Comparison of ENCODE assay signal across 8 cellular contexts in genomic region chrX:73562986-73563739, GRCh38. TPM values are rescaled to one million over a fixed set of nuclear protein-coding genes. Genes with fewer than 3 reads are reported as not detected.
DNase-seq lines count a peak whose midpoint lies in the region; ATAC-seq, FAIRE-seq and TF ChIP-seq lines count a peak whose summit lies in the region.

Gene CHIC1 (plus strand): TSS chrX:73563197. CDS start chrX:73563285, 88 bp downstream.

- H3K36me3 Mint-ChIP-seq in dendritic cell treated with granulocyte-macrophage colony-stimulating factor and Interleukin-4, amounts not matched to agents 40 ng/mL and 50 ng/mL, for 4 days (ENCODE audit: low read depth), result peaks cover 8% of the 10 kb centered on the region

- H3K4me3 ChIP-seq in liver (ENCODE audit: low read depth in 1 of 3, low read length in 3 of 3) (peak within 1 kb of the TSS; percentile 62 to 86 (median 69)), HepG2 (replicated peaks in 1 of 3; ENCODE audit: insufficient read depth in 1 of 3, low read depth in 2 of 3, low read length in 3 of 3) (no peak within 1 kb of the TSS), right lobe of liver (peak within 1 kb of the TSS; percentile 35 to 57 (median 38))

- H2AFZ ChIP-seq in HepG2 (ENCODE audit: low read length), result no peak within 1 kb of the TSS

- H3K4me1 Mint-ChIP-seq in dendritic cell treated with granulocyte-macrophage colony-stimulating factor and Interleukin-4, amounts not matched to agents 40 ng/mL and 50 ng/mL, for 4 days (ENCODE audit: low read depth), result peaks cover 10% of the 10 kb centered on the region

- POLR2A ChIA-PET in HepG2 (lab: Yijun Ruan, JAX), result no interaction called here

- H3K27ac ChIP-seq in liver (ENCODE audit: low read depth in 1 of 2, low read length in 2 of 2) (peak within 1 kb of the TSS; percentile 42 to 65), HepG2 (ENCODE audit: extremely low read length, insufficient read depth, low read length) (no peak within 1 kb of the TSS), right lobe of liver (peak within 1 kb of the TSS in 1 of 3 donors; percentile 2)

- TF ChIP-seq EP300 in HepG2 (IDR thresholded peaks at IDR 0.05; ENCODE audit: low read depth in 2 of 2, low read length in 2 of 2), result no peak
- no peak for TF ChIP-seq EP300 in HepG2 (CRISPR knock-in tag; IDR thresholded peaks at IDR 0.05; ENCODE audit: borderline replicate concordance)

- in situ Hi-C loops in HepG2 (cut with HindIII; ENCODE audit: extremely low pct_ligation_motif_present, low pct_unique_long_range_greater_than_20kb), result no loop called here

- H3K27me3 ChIP-seq in liver (ENCODE audit: control insufficient read depth in 4 of 4, insufficient read depth in 4 of 4, low read length in 3 of 4) (peaks cover 0 to 4% (median 0%) of the 10 kb centered on the region in 4 donors), HepG2 (ENCODE audit: control insufficient read depth in 1 of 2, insufficient read depth in 2 of 2, low read length in 2 of 2) (no peaks in the 10 kb centered on the region), right lobe of liver (no peaks in the 10 kb centered on the region)

- CTCF ChIA-PET in HepG2 (lab: Yijun Ruan, JAX; ENCODE audit: low intra/inter-chr PET ratio, low total read pairs), result no interaction called here

- TF ChIP-seq CTCF in liver (IDR thresholded peaks at IDR 0.05; ENCODE audit: low read depth, low read length, missing input control) (no peak), HepG2 (CRISPR knock-in tag; IDR thresholded peaks at IDR 0.05) (no peak), right lobe of liver (IDR thresholded peaks at IDR 0.05) (no peak)

- TF ChIP-seq POLR2A in HepG2 (IDR thresholded peaks at IDR 0.05; ENCODE audit: insufficient read depth in 1 of 2, low read depth in 2 of 2, low read length in 2 of 2) (no peak), right lobe of liver (IDR thresholded peaks at IDR 0.05) (no peak)

- no peaks in the 10 kb centered on the region for H3K9me3 Mint-ChIP-seq in dendritic cell treated with granulocyte-macrophage colony-stimulating factor and Interleukin-4, amounts not matched to agents 40 ng/mL and 50 ng/mL, for 4 days

- H3K9ac ChIP-seq in liver (ENCODE audit: low read depth in 1 of 2, low read length in 2 of 2) (peak within 1 kb of the TSS in 1 of 2 donors; percentile 14), HepG2 (ENCODE audit: insufficient read depth, low read depth, low read length) (no peak within 1 kb of the TSS)

- H3K27ac Mint-ChIP-seq in dendritic cell treated with granulocyte-macrophage colony-stimulating factor and Interleukin-4, amounts not matched to agents 40 ng/mL and 50 ng/mL, for 4 days, result peak within 1 kb of the TSS; percentile 78

- TF ChIP-seq RAD21 in liver (IDR thresholded peaks at IDR 0.05) (no peak), HepG2 (CRISPR knock-in tag; IDR thresholded peaks at IDR 0.05) (no peak)

- H3K4me3 Mint-ChIP-seq in dendritic cell treated with granulocyte-macrophage colony-stimulating factor and Interleukin-4, amounts not matched to agents 40 ng/mL and 50 ng/mL, for 4 days, result peak within 1 kb of the TSS; percentile 87

- no peak within 1 kb of the TSS for H3K4me2 ChIP-seq in HepG2 (ENCODE audit: low read depth, low read length)

- H3K27me3 Mint-ChIP-seq in dendritic cell treated with granulocyte-macrophage colony-stimulating factor and Interleukin-4, amounts not matched to agents 40 ng/mL and 50 ng/mL, for 4 days, result peaks cover 2% of the 10 kb centered on the region

- no peak for FAIRE-seq in HepG2 (lab: Jason Lieb, UNC)

- H3K36me3 ChIP-seq in liver (ENCODE audit: control insufficient read depth in 4 of 4, insufficient read depth in 3 of 4, low read depth in 1 of 4, low read length in 3 of 4), result no peaks in the 10 kb centered on the region
- no peaks in the 10 kb centered on the region for H3K36me3 ChIP-seq in HepG2 (replicated peaks in 1 of 2; ENCODE audit: control insufficient read depth in 1 of 2, insufficient read depth in 2 of 2, low read length in 2 of 2)
- no peaks in the 10 kb centered on the region for H3K36me3 ChIP-seq in right lobe of liver

- DNase-seq in HepG2 (ENCODE audit: low spot score) (no peak), NCI-H226 (peak; percentile 59), right lobe of liver (peak; percentile 38 to 70 (median 46))
- DNase-seq in activated CD4-positive, alpha-beta T cell treated with anti-CD3 and anti-CD28 coated beads, Interleukin-2, amount 50 U/mL, for 24 hours (ENCODE audit: low read depth in 1 of 2, low spot score in 1 of 2), result peak; percentile 35 to 45
- DNase-seq in stimulated activated CD4-positive, alpha-beta T cell treated with anti-CD3 and anti-CD28 coated beads, Interleukin-4, amount 100 ng/mL, for 1 hour, result peak; percentile 66

- under 1% methylated on average over 51 of the region's 51 CpGs for WGBS in liver
- WGBS in HepG2 (ENCODE audit: low lambda C conversion rate), result 40% methylated on average over 33 of the region's 51 CpGs
- WGBS in right lobe of liver (ENCODE audit: insufficient coverage, low coverage, low lambda C conversion rate, missing lambda C conversion rate), result 13% methylated on average over 42 of the region's 51 CpGs

- ATAC-seq in HepG2, result no peak
- peak; percentile 62 for ATAC-seq in HG03066 (IDR thresholded peaks at IDR 0.05; ENCODE audit: low read depth, unreplicated experiment)
- peak; percentile 63 to 80 (median 72) for ATAC-seq in right lobe of liver

- no TSS peak for BruUV-seq in HepG2 (replicated peaks; lab: Mats Ljungman, UMichigan)

- no peaks in the 10 kb centered on the region for H4K20me1 ChIP-seq in HepG2 (ENCODE audit: insufficient read depth, low read length)

- intact Hi-C loops in HepG2 (cut with micrococcal nuclease; ENCODE audit: unreplicated experiment) (no loop called here), right lobe of liver (cut with DNase I) (no loop called here)
- intact Hi-C loops in dendritic cell treated with granulocyte-macrophage colony-stimulating factor and Interleukin-4, amounts not matched to agents 40 ng/mL and 50 ng/mL, for 4 days (cut with micrococcal nuclease), result no loop called here

- H3K79me2 ChIP-seq in HepG2 (ENCODE audit: insufficient read depth, low read length), result no peaks in the 10 kb centered on the region

- H3K4me1 ChIP-seq in liver (ENCODE audit: control insufficient read depth in 4 of 4, insufficient read depth in 4 of 4, low read length in 3 of 4), result peaks cover 0 to 4% (median 0%) of the 10 kb centered on the region in 4 donors
- H3K4me1 ChIP-seq in HepG2 (ENCODE audit: insufficient read depth, low read length), result no peaks in the 10 kb centered on the region
- no peaks in the 10 kb centered on the region for H3K4me1 ChIP-seq in right lobe of liver

- H3K9me3 ChIP-seq in liver (ENCODE audit: control insufficient read depth in 4 of 4, low read length in 3 of 4), result no peaks in the 10 kb centered on the region
- no peaks in the 10 kb centered on the region for H3K9me3 ChIP-seq in HepG2 (ENCODE audit: low read length)
- no peaks in the 10 kb centered on the region for H3K9me3 ChIP-seq in right lobe of liver

TF ChIP-seq in liver, 16 proteins besides CTCF, POLR2A, EP300 and RAD21 (continues in another document):
- TF ChIP-seq, protein P1, sequence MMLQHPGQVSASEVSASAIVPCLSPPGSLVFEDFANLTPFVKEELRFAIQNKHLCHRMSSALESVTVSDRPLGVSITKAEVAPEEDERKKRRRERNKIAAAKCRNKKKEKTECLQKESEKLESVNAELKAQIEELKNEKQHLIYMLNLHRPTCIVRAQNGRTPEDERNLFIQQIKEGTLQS (IDR thresholded peaks at IDR 0.05), result no peak
- peak; percentile 89 for TF ChIP-seq YY1 (IDR thresholded peaks at IDR 0.05)

TF ChIP-seq in HepG2, 621 proteins besides CTCF, POLR2A, EP300 and RAD21 (continues in another document):
- TF ChIP-seq ZBTB44 (CRISPR knock-in tag; IDR thresholded peaks at IDR 0.05) (no peak), AKAP8 (CRISPR knock-in tag; IDR thresholded peaks at IDR 0.05) (no peak), TAF15 (IDR thresholded peaks at IDR 0.05; ENCODE audit: low read depth, low read length, poor library complexity, severe bottlenecking) (no peak)

RNA-seq across cellular contexts. Expression of gene CHIC1, which starts in this region (rescaled TPM):
- total RNA-seq in liver (1 to 10 TPM; 2.3 to 3.4 TPM), HepG2 (2016; rRNA removed; fragmentation: Illumina TruSeq; extraction: Trizol) (0.04 TPM in 1 of 2 replicates, not detected in the other), right lobe of liver (1 to 10 TPM in 2 of 6 experiments, under 1 TPM in 4; 0.68 to 4.3 (median 0.93) TPM)
- polyA plus RNA-seq in liver (1 to 10 TPM; 1.1 to 1.6 TPM), HepG2 (2011; rRNA removed) (not detected in 2 replicates)
- not detected in 2 replicates for total RNA-seq in HepG2 (2016; cell fraction: cytosol; rRNA removed; fragmentation: Illumina TruSeq; extraction: Trizol; ENCODE audit: low read depth)
- total RNA-seq in HepG2 (2016; cell fraction: insoluble cytoplasmic fraction; rRNA removed; fragmentation: Illumina TruSeq; extraction: Trizol), result not detected in 2 replicates
- total RNA-seq in HepG2 (2016; cell fraction: membrane; rRNA removed; fragmentation: Illumina TruSeq; extraction: Trizol), result not detected in 2 replicates
- total RNA-seq in HepG2 (2016; cell fraction: nucleus; rRNA removed; fragmentation: Illumina TruSeq; extraction: Trizol), result not detected in 2 replicates
- not detected in 2 replicates for polyA plus RNA-seq in HepG2 (2011; cell fraction: cytosol; rRNA removed)
- not detected in 2 replicates for polyA plus RNA-seq in HepG2 (2011; cell fraction: nucleus; rRNA removed)
- 0.03 TPM in 1 of 2 replicates, not detected in the other for polyA plus RNA-seq in HepG2 (2012)
- not detected in 2 replicates for polyA plus RNA-seq in HepG2 (2016; cell fraction: cytosol; fragmentation: Illumina TruSeq; extraction: Trizol; ENCODE audit: low read depth)
- 0.04 TPM in 1 of 2 replicates, not detected in the other for polyA plus RNA-seq in HepG2 (2016; cell fraction: insoluble cytoplasmic fraction; fragmentation: Illumina TruSeq; extraction: Trizol; ENCODE audit: low read depth)
- not detected in 2 replicates for polyA plus RNA-seq in HepG2 (2016; cell fraction: membrane; fragmentation: Illumina TruSeq; extraction: Trizol; ENCODE audit: low read depth)
- polyA plus RNA-seq in HepG2 (2016; cell fraction: nucleus; fragmentation: Illumina TruSeq; extraction: Trizol; ENCODE audit: insufficient read depth, low read depth), result not detected in 2 replicates
- 6.1 TPM in 1 of 2 replicates, not detected in the other for polyA minus RNA-seq in HepG2 (2011; rRNA and poly(A)+ RNA removed; ENCODE audit: low replicate concordance)
- not detected in 2 replicates for polyA minus RNA-seq in HepG2 (2011; cell fraction: cytosol; rRNA and poly(A)+ RNA removed)
- polyA minus RNA-seq in HepG2 (2011; cell fraction: nucleus; rRNA and poly(A)+ RNA removed), result not detected in 2 replicates

Comparison
In these comparisons a context has a peak if more than half of its experiments do, and no peak if none do; other contexts are left out.
1. H3K4me3 ChIP-seq: peak in liver (3 of 3) and right lobe of liver (3 of 3); none in HepG2 (0 of 3).